Comparison of ENCODE assay signal across 10 cellular contexts in the genomic region with DNA sequence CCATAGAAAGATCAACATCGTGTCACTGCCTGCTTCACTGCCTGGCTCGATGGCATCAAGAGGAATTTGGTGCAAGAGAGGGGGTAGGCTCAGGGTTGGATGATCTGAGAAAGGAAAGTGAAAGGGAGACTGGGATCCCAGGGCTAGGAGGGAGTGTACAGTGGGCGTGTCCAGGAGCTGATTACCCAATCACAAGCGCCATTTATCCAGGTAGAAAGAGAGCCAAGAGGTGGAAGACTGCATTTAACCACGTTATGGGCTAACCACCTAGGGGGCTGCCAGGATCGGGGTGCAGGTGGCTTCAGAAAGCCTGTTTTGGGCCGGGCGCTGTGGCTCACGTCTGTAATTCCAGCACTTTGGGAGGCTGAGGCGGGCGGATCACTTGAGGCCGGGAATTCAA. TPM values are rescaled to one million over a fixed set of nuclear protein-coding genes. Genes with fewer than 3 reads are reported as not detected.
DNase-seq lines count a peak whose midpoint lies in the region; TF ChIP-seq lines count a peak whose summit lies in the region.
"Had no signal": no experiment of that assay in that cellular context is flagged by ENCODE, and none has a peak within 500 bp of the region (broad histone marks: within the 10 kb centered on the region; RNA-seq: fewer than 3 reads in every experiment).

No MANE protein-coding gene starts in this region.

- WGBS in sigmoid colon, 2 donors = 64 to 80% methylated on average over 12 of the region's 12 CpGs

- no peak for TF ChIP-seq EP300 in sigmoid colon (IDR thresholded peaks at IDR 0.05)

- no peak overlapping the region for H2AFZ ChIP-seq in PC-9

- H3K9me2 ChIP-seq in PC-9 (ENCODE audit: insufficient read depth) = no peaks in the 10 kb centered on the region

- H4K20me1 ChIP-seq in PC-9 (ENCODE audit: insufficient read depth) = peaks cover 11% of the 10 kb centered on the region

- H3K36me3 ChIP-seq in PC-9 (ENCODE audit: low read depth) = no peaks in the 10 kb centered on the region; the same call in 1 of the 2 replicates
- no peaks in the 10 kb centered on the region for H3K36me3 ChIP-seq in sigmoid colon
- H3K36me3 ChIP-seq: prostate gland had no signal

- H3K27ac ChIP-seq in PC-9 = 0 out of 2 replicates have a peak overlapping the region, but pooled peaks have one; percentile 2
- peak overlapping the region; percentile 3 to 87 (median 36) for H3K27ac ChIP-seq in sigmoid colon
- H3K27ac ChIP-seq: epithelial cell of prostate, prostate gland had no signal

- CTCF ChIA-PET in PC-9 (lab: Charles Lee) = interaction anchor here (0.5 to 1.7 kb wide), 8 partner anchors 9 to 1483 kb away, joined by 3 to 9 read pairs (median 4); no protein-coding TSS in a partner anchor

- peaks cover 15% of the 10 kb centered on the region for H3K4me1 ChIP-seq in PC-9 (replicated peaks; ENCODE audit: insufficient read depth)
- peaks cover 0 to 58% (median 25%) of the 10 kb centered on the region in 4 donors for H3K4me1 ChIP-seq in sigmoid colon
- H3K4me1 ChIP-seq: prostate gland had no signal

- peak overlapping the region; percentile 9; the same call in 1 of the 2 replicates for H3K4me2 ChIP-seq in PC-9

- DNase-seq in H4 (ENCODE audit: low spot score) (peak; percentile 63), PC-9 (peak in 1 of 2 experiments; percentile 72), fibroblast of villous mesenchyme (ENCODE audit: low read depth) (peak; percentile 53), sigmoid colon (peak; percentile 60), MV-4-11 (lab: John Stamatoyannopoulos, UW) (no peak), NCI-H82 (lab: John Stamatoyannopoulos, UW) (no peak), DMS 273 (lab: John Stamatoyannopoulos, UW; ENCODE audit: unreplicated experiment) (no peak)
- DNase-seq: kidney glomerular epithelial cell had no signal

- H3K27me3 ChIP-seq in PC-9 (ENCODE audit: insufficient read depth, low read depth) = no peaks in the 10 kb centered on the region
- no peaks in the 10 kb centered on the region for H3K27me3 ChIP-seq in sigmoid colon

- TF ChIP-seq POLR2A in sigmoid colon (IDR thresholded peaks at IDR 0.05) = no peak

- intact Hi-C loops in PC-9 (cut with micrococcal nuclease; ENCODE audit: unreplicated experiment) (loop anchor here (1.0 kb wide), 1 partner anchor 38 kb away; no protein-coding TSS in a partner anchor), sigmoid colon (cut with DNase I) (no loop called here)

- no TSS peak for BruUV-seq in PC-9 (replicated peaks; lab: Mats Ljungman, UMichigan)

- H3K79me2 ChIP-seq in PC-9 (ENCODE audit: low read depth) = peaks cover 98% of the 10 kb centered on the region

- no peak overlapping the region for H3K4me3 ChIP-seq in PC-9
- no peak overlapping the region for H3K4me3 ChIP-seq in fibroblast of villous mesenchyme (ENCODE audit: low read depth, low read length)
- H3K4me3 ChIP-seq in sigmoid colon = no peak overlapping the region
- H3K4me3 ChIP-seq: prostate gland had no signal

- H3K9me3 ChIP-seq in PC-9 (ENCODE audit: insufficient read depth, low read depth) (no peaks in the 10 kb centered on the region), sigmoid colon (no peaks in the 10 kb centered on the region)
- H3K9me3 ChIP-seq: prostate gland had no signal

- TF ChIP-seq CTCF in PC-9 (conservative IDR thresholded peaks at IDR 0.05) (no peak), fibroblast of villous mesenchyme (IDR thresholded peaks at IDR 0.05; ENCODE audit: insufficient read depth, low read depth, low read length) (no peak), sigmoid colon (IDR thresholded peaks at IDR 0.05) (no peak)

- POLR2A ChIA-PET in PC-9 (lab: Charles Lee; ENCODE audit: unreplicated experiment) = interaction anchor here (0.7 kb wide), 1 partner anchor 31 kb away, joined by 4 read pairs; no protein-coding TSS in a partner anchor

- H3F3A ChIP-seq in PC-9 (ENCODE audit: insufficient read depth, low read depth) = peaks cover 10% of the 10 kb centered on the region; the same call in 1 of the 2 replicates

RNA-seq across cellular contexts. Expression of gene PODXL, which starts 10.3 kb away (rescaled TPM):
- total RNA-seq in H4 (2014; rRNA removed; shearing (Covaris generic)) = 3.5 and 4.0 TPM in 2 replicates
- total RNA-seq in PC-9 (2021) (57.5 and 75.3 TPM in 2 replicates), fibroblast of villous mesenchyme (5.8 and 17.3 TPM in 2 replicates), sigmoid colon (10 to 100 TPM; 15.8 to 23.2 (median 20.2) TPM)
- 1 to 10 TPM; 1.2 to 8.8 (median 3.0) TPM for polyA plus RNA-seq in sigmoid colon

Comparison
In these comparisons a context has a peak if more than half of its experiments do, and no peak if none do; other contexts are left out.
1. DNase-seq: peak in H4 (single experiment), fibroblast of villous mesenchyme (single experiment) and sigmoid colon (single experiment); none in MV-4-11 (single experiment), NCI-H82 (single experiment) and DMS 273 (single experiment).